11 cellular contexts compared by ENCODE assay signal in the genomic region with DNA sequence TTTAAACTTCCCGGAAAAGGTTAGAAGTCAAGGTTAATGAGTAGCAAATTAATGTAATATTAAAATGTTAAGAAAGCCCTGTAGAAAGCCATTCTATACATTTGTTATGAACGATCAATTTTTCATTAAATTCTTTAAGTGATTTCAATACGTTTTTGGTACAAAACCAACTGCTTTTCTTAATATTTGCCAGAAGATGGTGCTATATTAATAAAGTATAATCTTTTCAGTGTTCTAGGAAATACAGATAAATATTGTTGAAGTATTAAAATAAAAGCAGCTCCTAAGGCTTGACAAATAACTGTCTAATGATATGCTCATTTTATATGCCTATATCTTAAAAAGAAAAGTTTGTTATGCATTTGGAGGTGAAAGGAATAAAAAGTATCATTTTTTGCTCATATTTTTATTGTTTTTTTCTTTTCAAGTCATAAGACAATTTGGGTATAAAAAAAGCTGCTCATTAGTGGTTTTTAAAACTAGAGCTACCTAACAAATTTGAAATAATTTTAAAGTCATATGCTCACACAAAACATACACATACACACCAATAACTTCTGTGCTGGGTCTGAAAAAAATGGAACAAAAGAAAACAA.
DNase-seq lines count a peak whose midpoint lies in the region; ATAC-seq and TF ChIP-seq lines count a peak whose summit lies in the region.
"Had no signal": no experiment of that assay in that cellular context is flagged by ENCODE, and none has a peak within 500 bp of the region (broad histone marks: within the 10 kb centered on the region; RNA-seq: fewer than 3 reads in every experiment).

No MANE protein-coding gene starts in this region.

- H3K36me3 ChIP-seq in HEK293 (ENCODE audit: control insufficient read depth in 2 of 2, insufficient read depth in 1 of 2, low read length in 2 of 2) (no peaks in the 10 kb centered on the region), transverse colon (no peaks in the 10 kb centered on the region)

- 13 to 30% methylated on average over 3 of the region's 3 CpGs for WGBS in transverse colon (ENCODE audit: low coverage in 1 of 2), 2 donors

- H3K4me1 ChIP-seq in HEK293 (ENCODE audit: control insufficient read depth, insufficient read depth, low read length) (no peaks in the 10 kb centered on the region), transverse colon (no peaks in the 10 kb centered on the region)

- ATAC-seq in HG03521 (IDR thresholded peaks at IDR 0.05; ENCODE audit: unreplicated experiment) (no peak), HG03442 (IDR thresholded peaks at IDR 0.05; ENCODE audit: unreplicated experiment) (no peak), GM18907 (IDR thresholded peaks at IDR 0.05; ENCODE audit: unreplicated experiment) (no peak)

- intact Hi-C loops in transverse colon (cut with DNase I; ENCODE audit: low total_unique reads) = no loop called here

- CTCF ChIA-PET in HEK293 (lab: Yijun Ruan, JAX) = interaction anchor here (0.6 to 1.7 kb wide), 7 partner anchors 114 to 1077 kb away, joined by 3 to 6 read pairs (median 3); no protein-coding TSS in a partner anchor

- TF ChIP-seq EP300 in transverse colon (IDR thresholded peaks at IDR 0.05; ENCODE audit: low read depth) = no peak

- no peak for TF ChIP-seq POLR2A in transverse colon (IDR thresholded peaks at IDR 0.05)

- POLR2A ChIA-PET in HEK293 (lab: Yijun Ruan, JAX) = no interaction called here

- peak; percentile 3 to 43 for DNase-seq in AML-193 (lab: John Stamatoyannopoulos, UW)
- DNase-seq in OCI-M1 (lab: John Stamatoyannopoulos, UW) = peak; percentile 18
- DNase-seq in fibroblast of pulmonary artery (ENCODE audit: low read depth) = peak; percentile 39
- no peak for DNase-seq in transverse colon
- DNase-seq: caudate nucleus, naive B cell had no signal

- no peaks in the 10 kb centered on the region for H3K27me3 ChIP-seq in transverse colon

- H3K27ac ChIP-seq in HEK293 (ENCODE audit: extremely low read depth, low read depth, low read length) (no peak overlapping the region), transverse colon (no peak overlapping the region)
- H3K27ac ChIP-seq: SK-N-MC had no signal

- H3K4me3 ChIP-seq in HEK293 (ENCODE audit: low read depth, low read length) (no peak overlapping the region), fibroblast of pulmonary artery (replicated peaks; ENCODE audit: low read depth, low read length) (no peak overlapping the region), transverse colon (no peak overlapping the region)
- H3K4me3 ChIP-seq: SK-N-MC had no signal

- TF ChIP-seq CTCF in HEK293 (tag by site-specific recombination; IDR thresholded peaks at IDR 0.05) (no peak), fibroblast of pulmonary artery (IDR thresholded peaks at IDR 0.05; ENCODE audit: low read length, missing control alignments) (peak; percentile 43), transverse colon (IDR thresholded peaks at IDR 0.05) (peak in 1 of 5 experiments; percentile 26)

- H3K9me3 ChIP-seq in HEK293 (ENCODE audit: control insufficient read depth, insufficient read depth, low read depth, low read length) = no peaks in the 10 kb centered on the region
- no peaks in the 10 kb centered on the region for H3K9me3 ChIP-seq in transverse colon

- in situ Hi-C loops in transverse colon (cut with MboI; ENCODE audit: low pct_ligation_motif_present in 1 of 4, low pct_unique_long_range_greater_than_20kb in 1 of 4, low sequenced_read_pairs in 3 of 4) = loop anchor here in 1 of 4 donors (25.0 kb wide), 1 partner anchor 602 kb away; no protein-coding TSS in a partner anchor

TF ChIP-seq in HEK293, 187 proteins besides CTCF, POLR2A, EP300 and RAD21:
- no peak for TF ChIP-seq ZSCAN16 (tag by site-specific recombination; IDR thresholded peaks at IDR 0.05)
- TF ChIP-seq ZNF654 (tag by site-specific recombination; IDR thresholded peaks at IDR 0.05; ENCODE audit: low read depth) = peak; percentile 55
TF ChIP-seq in HEK293: peak in this region for 1.
